ENCODE assay signal across 1 cellular context in genomic region chr16:31472559-31473203, GRCh38.
TF ChIP-seq lines count a peak whose summit lies in the region.

No MANE protein-coding gene starts in this region.

TF ChIP-seq in neural cell, 6 proteins besides CTCF, POLR2A, EP300 and RAD21 (continued from another document):
- no peak for TF ChIP-seq REST (IDR thresholded peaks at IDR 0.05; ENCODE audit: borderline replicate concordance)
